In genomic region chr9:133331641-133332380, GRCh38 we compare ENCODE assay signal across 14 cellular contexts.
"Had no signal": no experiment of that assay in that cellular context is flagged by ENCODE, and none has a peak within 500 bp of the region (broad histone marks: within the 10 kb centered on the region; RNA-seq: fewer than 3 reads in every experiment).

No MANE protein-coding gene starts in this region.

- ATAC-seq: right cardiac atrium; stimulated activated memory B cell treated with anti-CD40 and anti-IgM and Interleukin-4, amounts not matched to agents 10 μg/mL and 1 μg/mL and 100 μg/mL, for 72 hours had no signal

- H3K27me3 ChIP-seq: SJSA1, tibial artery had no signal

- H3K9me3 ChIP-seq: left ventricle myocardium inferior, SJSA1, tibial artery had no signal

- DNase-seq: activated CD4-positive, alpha-beta T cell treated with anti-CD3 and anti-CD28 coated beads for 4 hours; activated naive CD4-positive, alpha-beta T cell treated with anti-CD3 and anti-CD28 coated beads, Interleukin-2, amount 10 ng/mL, durations not matched to agents 7 days and 5 days; amygdala; foreskin melanocyte; islet precursor cell; left ventricle myocardium inferior; nucleus accumbens; stimulated activated CD4-positive, alpha-beta T cell treated with anti-CD3 and anti-CD28 coated beads, Interleukin-1b, Interleukin-23, amount 100 ng/mL, for 48 hours; SW 1271 had no signal

- H3K27me3 Mint-ChIP-seq: activated naive CD4-positive, alpha-beta T cell treated with anti-CD3 and anti-CD28 coated beads, Interleukin-2, amount 10 ng/mL, durations not matched to agents 7 days and 5 days; progenitor cell of endocrine pancreas; stimulated activated memory B cell treated with anti-CD40 and anti-IgM and Interleukin-4, amounts not matched to agents 10 μg/mL and 1 μg/mL and 100 μg/mL, for 72 hours had no signal

- H3K4me3 ChIP-seq: left ventricle myocardium inferior, SJSA1, tibial artery had no signal

- H3K27ac Mint-ChIP-seq: activated naive CD4-positive, alpha-beta T cell treated with anti-CD3 and anti-CD28 coated beads, Interleukin-2, amount 10 ng/mL, durations not matched to agents 7 days and 5 days; progenitor cell of endocrine pancreas; stimulated activated memory B cell treated with anti-CD40 and anti-IgM and Interleukin-4, amounts not matched to agents 10 μg/mL and 1 μg/mL and 100 μg/mL, for 72 hours had no signal

- H3K27ac ChIP-seq: left ventricle myocardium inferior, SJSA1, tibial artery had no signal

- H3K4me3 Mint-ChIP-seq: activated naive CD4-positive, alpha-beta T cell treated with anti-CD3 and anti-CD28 coated beads, Interleukin-2, amount 10 ng/mL, durations not matched to agents 7 days and 5 days; stimulated activated memory B cell treated with anti-CD40 and anti-IgM and Interleukin-4, amounts not matched to agents 10 μg/mL and 1 μg/mL and 100 μg/mL, for 72 hours had no signal

- H3K9me3 Mint-ChIP-seq: activated naive CD4-positive, alpha-beta T cell treated with anti-CD3 and anti-CD28 coated beads, Interleukin-2, amount 10 ng/mL, durations not matched to agents 7 days and 5 days; stimulated activated memory B cell treated with anti-CD40 and anti-IgM and Interleukin-4, amounts not matched to agents 10 μg/mL and 1 μg/mL and 100 μg/mL, for 72 hours had no signal
